ENCODE assay signal across 9 cellular contexts in genomic region chr9:130939405-130939941, GRCh38. TPM values are rescaled to one million over a fixed set of nuclear protein-coding genes. Genes with fewer than 3 reads are reported as not detected.
DNase-seq lines count a peak whose midpoint lies in the region; ATAC-seq and TF ChIP-seq lines count a peak whose summit lies in the region.
"Had no signal": no experiment of that assay in that cellular context is flagged by ENCODE, and none has a peak within 500 bp of the region (broad histone marks: within the 10 kb centered on the region; RNA-seq: fewer than 3 reads in every experiment).

No MANE protein-coding gene starts in this region.

- intact Hi-C loops in left ventricle myocardium inferior (cut with micrococcal nuclease), result loop anchor here (10.0 kb wide), 1 partner anchor 65 kb away; no protein-coding TSS in a partner anchor

- H3K9me3 ChIP-seq in SK-N-MC (ENCODE audit: low read depth, low read length) (no peaks in the 10 kb centered on the region), left ventricle myocardium inferior (replicated peaks) (no peaks in the 10 kb centered on the region)

- H3K4me3 ChIP-seq in SK-N-MC (peak overlapping the region; percentile 70), left ventricle myocardium inferior (peak overlapping the region; percentile 67), skin epidermis (peak overlapping the region; percentile 12 to 46 (median 29))

- H3K27ac ChIP-seq in SK-N-MC (no peak overlapping the region), left ventricle myocardium inferior (replicated peaks) (no peak overlapping the region), skin epidermis (no peak overlapping the region)

- TF ChIP-seq CTCF in left ventricle myocardium inferior (IDR thresholded peaks at IDR 0.05; ENCODE audit: borderline replicate concordance), result no peak

- H3K9ac ChIP-seq in SK-N-MC (ENCODE audit: insufficient read length), result no peak overlapping the region

- H3K27me3 ChIP-seq in left ventricle myocardium inferior (ENCODE audit: low read depth), result peaks cover 92% of the 10 kb centered on the region

- H3K36me3 ChIP-seq in SK-N-MC (ENCODE audit: insufficient read depth, low read length) (no peaks in the 10 kb centered on the region), left ventricle myocardium inferior (no peaks in the 10 kb centered on the region)

- DNase-seq in DMS53 (lab: John Stamatoyannopoulos, UW) (peak; percentile 53), DMS53 treated with DMSO at 0.1 percent for 48 hours (lab: John Stamatoyannopoulos, UW; ENCODE audit: unreplicated experiment) (no peak), SK-N-MC (ENCODE audit: low read depth, low spot score) (no peak), left ventricle myocardium inferior (no peak), COLO829 (ENCODE audit: low spot score) (no peak), NCI-H345 treated with DMSO at 0.1 percent for 48 hours (lab: John Stamatoyannopoulos, UW; ENCODE audit: unreplicated experiment) (no peak)

- H3K4me1 ChIP-seq in left ventricle myocardium inferior, result peaks cover 32% of the 10 kb centered on the region

- no peak for ATAC-seq in HG02623 (IDR thresholded peaks at IDR 0.05; ENCODE audit: unreplicated experiment)

RNA-seq across cellular contexts. Expression of gene FIBCD1, which starts 0.4 kb away (rescaled TPM):
- total RNA-seq in left ventricle myocardium inferior, result 0.58 TPM

RNA-seq across cellular contexts. Expression of gene QRFP, which starts 42.9 kb away (rescaled TPM):
- total RNA-seq in left ventricle myocardium inferior, result not detected
- total RNA-seq: SK-MEL-5 had no signal
